ENCODE assay signal across 8 cellular contexts in the genomic region with DNA sequence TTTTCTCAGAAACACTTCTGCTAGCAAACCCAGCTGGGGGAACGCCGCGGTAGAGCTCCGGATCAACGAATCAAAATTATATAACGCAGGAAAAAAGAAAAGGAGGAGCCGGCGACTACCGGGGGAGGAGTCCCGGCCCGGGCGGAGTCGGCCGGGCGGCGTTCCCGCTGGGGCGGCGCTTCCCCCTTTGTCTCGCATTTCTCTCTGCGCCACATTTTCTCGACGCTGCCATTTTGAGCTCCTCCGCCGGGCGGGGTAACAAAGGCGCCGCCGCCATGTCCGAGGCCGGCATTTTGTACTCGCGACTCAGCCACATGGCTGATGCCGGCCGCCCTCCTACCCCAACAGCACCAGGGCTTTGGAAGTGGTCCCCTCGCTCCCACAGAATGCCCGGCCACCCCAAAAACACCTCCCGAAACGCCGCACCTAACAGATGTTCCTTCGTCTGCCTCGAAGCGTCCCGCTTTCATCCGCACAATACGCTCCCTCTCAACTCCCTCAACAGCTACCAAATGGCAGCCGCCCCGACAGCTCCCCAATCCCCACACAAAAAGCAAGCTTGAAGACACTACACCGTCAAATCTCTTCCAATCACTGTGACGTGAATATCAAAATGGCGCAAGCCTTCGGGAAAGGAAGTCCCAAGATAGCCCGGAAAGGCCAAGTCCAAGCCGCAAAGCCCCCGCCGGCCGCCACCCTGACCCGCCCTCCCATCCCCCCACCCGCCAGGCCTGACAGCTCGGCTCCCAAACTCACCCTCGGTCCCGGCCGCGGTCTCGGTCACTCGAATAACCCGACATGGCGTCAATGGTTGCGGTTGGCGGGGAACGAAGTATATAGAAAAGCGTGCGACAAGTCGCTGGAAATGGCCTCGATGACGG. TPM values are rescaled to one million over a fixed set of nuclear protein-coding genes. Genes with fewer than 3 reads are reported as not detected.
DNase-seq lines count a peak whose midpoint lies in the region; ATAC-seq and TF ChIP-seq lines count a peak whose summit lies in the region.

No MANE protein-coding gene starts in this region.

- H3K9me2 ChIP-seq in SK-N-SH, result no peaks in the 10 kb centered on the region

- H3K4me2 ChIP-seq in SK-N-SH, result peak overlapping the region; percentile 86

- H3K27ac Mint-ChIP-seq in activated naive CD4-positive, alpha-beta T cell treated with anti-CD3 and anti-CD28 coated beads, Interleukin-2, amount 50 U/mL, for 24 hours, result peak overlapping the region; percentile 99

- WGBS in SK-N-SH (ENCODE audit: low lambda C conversion rate), result 1% methylated on average over 76 of the region's 76 CpGs

- TF ChIP-seq RAD21 in SK-N-SH (IDR thresholded peaks at IDR 0.05; ENCODE audit: low read length), result no peak

- peak overlapping the region; percentile 100 for H3K9ac ChIP-seq in SK-N-SH

- POLR2A ChIA-PET in SK-N-SH (lab: Yijun Ruan, JAX), result interaction anchor here (0.5 to 4.1 kb wide), 28 partner anchors 10 to 678 kb away, joined by 3 to 140 read pairs (median 4); partner anchors contain the start of genes FTSJ3, POLG2, PSMC5 and SMARCD2

- H3F3A ChIP-seq in SK-N-SH (replicated peaks; ENCODE audit: insufficient read depth), result peaks cover 53% of the 10 kb centered on the region

- peak overlapping the region; percentile 95 for H3K4me3 Mint-ChIP-seq in activated naive CD4-positive, alpha-beta T cell treated with anti-CD3 and anti-CD28 coated beads, Interleukin-2, amount 50 U/mL, for 24 hours

- H3K36me3 ChIP-seq in SK-N-SH (replicated peaks in 1 of 2; ENCODE audit: control insufficient read depth in 1 of 2, insufficient read depth in 2 of 2, low read length in 1 of 2), result peaks cover 65 to 68% of the 10 kb centered on the region in 2 experiments

- H2AFZ ChIP-seq in SK-N-SH (ENCODE audit: low read depth), result no peak overlapping the region

- DNase-seq in AG09309 (ENCODE audit: low read depth) (peak; percentile 55), NB4 (ENCODE audit: low read depth) (peak; percentile 89), SK-N-SH (peak; percentile 85), globus pallidus (ENCODE audit: low spot score) (peak; percentile 88), occipital lobe (lab: John Stamatoyannopoulos, UW) (peak; percentile 76), substantia nigra (lab: John Stamatoyannopoulos, UW) (peak; percentile 25 to 91 (median 79))

- no peaks in the 10 kb centered on the region for H3K27me3 ChIP-seq in SK-N-SH (ENCODE audit: insufficient read depth)

- H4K20me1 ChIP-seq in SK-N-SH (ENCODE audit: insufficient read depth), result peaks cover 76% of the 10 kb centered on the region

- no peaks in the 10 kb centered on the region for H3K9me3 Mint-ChIP-seq in activated naive CD4-positive, alpha-beta T cell treated with anti-CD3 and anti-CD28 coated beads, Interleukin-2, amount 50 U/mL, for 24 hours

- ATAC-seq in GM19397 (IDR thresholded peaks at IDR 0.05; ENCODE audit: unreplicated experiment), result peak; percentile 9

- H3K4me1 Mint-ChIP-seq in activated naive CD4-positive, alpha-beta T cell treated with anti-CD3 and anti-CD28 coated beads, Interleukin-2, amount 50 U/mL, for 24 hours, result peaks cover 73% of the 10 kb centered on the region

- H3K79me2 ChIP-seq in SK-N-SH (ENCODE audit: insufficient read depth), result peaks cover 93% of the 10 kb centered on the region

- H3K27ac ChIP-seq in SK-N-SH (ENCODE audit: low read depth in 2 of 2, low read length in 1 of 2) (peak overlapping the region; percentile 98 to 100), substantia nigra (ENCODE audit: low read depth, low read length, poor library complexity, severe bottlenecking) (peak overlapping the region; percentile 100)

- TF ChIP-seq POLR2A in NB4 (IDR thresholded peaks at IDR 0.05; ENCODE audit: extremely low read depth, insufficient read length), result peak; percentile 47

- no peak for TF ChIP-seq CTCF in AG09309 (IDR thresholded peaks at IDR 0.05; ENCODE audit: control insufficient read depth, insufficient read depth, low read depth, low read length, missing control alignments)
- TF ChIP-seq CTCF in NB4 (IDR thresholded peaks at IDR 0.05; ENCODE audit: low read depth, low read length), result no peak
- TF ChIP-seq CTCF in SK-N-SH (IDR thresholded peaks at IDR 0.05), result no peak

- CTCF ChIA-PET in SK-N-SH (lab: Yijun Ruan, JAX), result interaction anchor here (0.7 to 13.6 kb wide), 10 partner anchors 8 to 664 kb away, joined by 3 to 122 read pairs (median 4); partner anchors contain the start of gene POLG2

- peaks cover 30 to 34% of the 10 kb centered on the region in 2 experiments for H3K4me1 ChIP-seq in SK-N-SH (ENCODE audit: control insufficient read depth in 1 of 2, insufficient read depth in 2 of 2, low read depth in 1 of 2, low read length in 1 of 2)

- H3K4me3 ChIP-seq in AG09309 (ENCODE audit: control insufficient read depth, low read depth, low read length) (peak overlapping the region; percentile 97), NB4 (ENCODE audit: low read depth, low read length) (peak overlapping the region; percentile 99), SK-N-SH (ENCODE audit: low read depth in 2 of 2, low read length in 1 of 2) (peak overlapping the region; percentile 74 to 96)

- no peaks in the 10 kb centered on the region for H3K27me3 Mint-ChIP-seq in activated naive CD4-positive, alpha-beta T cell treated with anti-CD3 and anti-CD28 coated beads, Interleukin-2, amount 50 U/mL, for 24 hours

- no peaks in the 10 kb centered on the region for H3K9me3 ChIP-seq in SK-N-SH

- peaks cover 49% of the 10 kb centered on the region for H3K36me3 Mint-ChIP-seq in activated naive CD4-positive, alpha-beta T cell treated with anti-CD3 and anti-CD28 coated beads, Interleukin-2, amount 50 U/mL, for 24 hours

- no peak for TF ChIP-seq EP300 in SK-N-SH (IDR thresholded peaks at IDR 0.05; ENCODE audit: borderline replicate concordance in 1 of 2, low read depth in 1 of 2, low read length in 1 of 2)

TF ChIP-seq in SK-N-SH, 30 proteins besides CTCF, POLR2A, EP300 and RAD21 (continues in another document):
- TF ChIP-seq YY1 (IDR thresholded peaks at IDR 0.05; ENCODE audit: low read depth) (peak; percentile 97), ELF1 (IDR thresholded peaks at IDR 0.05) (peak; percentile 38; the same call in 1 of the 2 replicates), EZH2phosphoT487 (IDR thresholded peaks at IDR 0.05; ENCODE audit: borderline replicate concordance, low read depth) (no peak), GABPA (IDR thresholded peaks at IDR 0.05; ENCODE audit: low read depth) (no peak; the same call in 1 of the 2 replicates), JUND (IDR thresholded peaks at IDR 0.05) (no peak), RCOR1 (IDR thresholded peaks at IDR 0.05; ENCODE audit: low read length) (no peak; the same call in 1 of the 2 replicates), SMC3 (IDR thresholded peaks at IDR 0.05; ENCODE audit: low read depth, low read length) (no peak), ZBTB33 (IDR thresholded peaks at IDR 0.05; ENCODE audit: borderline replicate concordance, low read depth) (no peak), FOSL2 (IDR thresholded peaks at IDR 0.05; ENCODE audit: borderline replicate concordance, low read depth) (no peak; the same call in 1 of the 2 replicates), POLR2AphosphoS5 (IDR thresholded peaks at IDR 0.05; ENCODE audit: low read depth, low read length) (peak; percentile 87), RXRA (IDR thresholded peaks at IDR 0.05; ENCODE audit: borderline replicate concordance, low read depth) (no peak), SIN3A (IDR thresholded peaks at IDR 0.05; ENCODE audit: borderline replicate concordance, low read depth, low read length) (peak; percentile 96)
- TF ChIP-seq, protein P1, sequence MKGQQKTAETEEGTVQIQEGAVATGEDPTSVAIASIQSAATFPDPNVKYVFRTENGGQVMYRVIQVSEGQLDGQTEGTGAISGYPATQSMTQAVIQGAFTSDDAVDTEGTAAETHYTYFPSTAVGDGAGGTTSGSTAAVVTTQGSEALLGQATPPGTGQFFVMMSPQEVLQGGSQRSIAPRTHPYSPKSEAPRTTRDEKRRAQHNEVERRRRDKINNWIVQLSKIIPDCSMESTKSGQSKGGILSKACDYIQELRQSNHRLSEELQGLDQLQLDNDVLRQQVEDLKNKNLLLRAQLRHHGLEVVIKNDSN (IDR thresholded peaks at IDR 0.05; ENCODE audit: borderline replicate concordance, low read depth), result no peak

RNA-seq across cellular contexts. Expression of gene DDX5, which starts 0.5 kb away (rescaled TPM):
- 1,642 and 1,870 TPM in 2 replicates for polyA plus RNA-seq in SK-N-SH (2012; rRNA removed)
- polyA plus RNA-seq in SK-N-SH (2012; cell fraction: cytosol; rRNA removed), result 977 and 1,042 TPM in 2 replicates
- 3,803 and 5,284 TPM in 2 replicates for polyA plus RNA-seq in SK-N-SH (2012; cell fraction: nucleus; rRNA removed)
- total RNA-seq in occipital lobe, result 377 TPM

RNA-seq across cellular contexts. Expression of gene CEP95, which starts 1.2 kb away (rescaled TPM):
- 30.8 and 40.1 TPM in 2 replicates for polyA plus RNA-seq in SK-N-SH (2012; rRNA removed)
- 25.2 and 26.1 TPM in 2 replicates for polyA plus RNA-seq in SK-N-SH (2012; cell fraction: cytosol; rRNA removed)
- 96.9 and 165 TPM in 2 replicates for polyA plus RNA-seq in SK-N-SH (2012; cell fraction: nucleus; rRNA removed)
- 106 TPM for total RNA-seq in occipital lobe

RNA-seq across cellular contexts. Expression of gene POLG2, which starts 8.7 kb away (rescaled TPM):
- polyA plus RNA-seq in SK-N-SH (2012; rRNA removed), result 18.0 and 20.1 TPM in 2 replicates
- 12.7 and 14.4 TPM in 2 replicates for polyA plus RNA-seq in SK-N-SH (2012; cell fraction: cytosol; rRNA removed)
- polyA plus RNA-seq in SK-N-SH (2012; cell fraction: nucleus; rRNA removed), result 65.9 and 91.3 TPM in 2 replicates
- 12.6 TPM for total RNA-seq in occipital lobe

RNA-seq across cellular contexts. Expression of gene MILR1, which starts 56.6 kb away (rescaled TPM):
- 4.9 and 6.0 TPM in 2 replicates for polyA plus RNA-seq in SK-N-SH (2012; rRNA removed)
- polyA plus RNA-seq in SK-N-SH (2012; cell fraction: cytosol; rRNA removed), result 4.8 and 4.9 TPM in 2 replicates
- 7.0 and 12.2 TPM in 2 replicates for polyA plus RNA-seq in SK-N-SH (2012; cell fraction: nucleus; rRNA removed)
- 2.2 TPM for total RNA-seq in occipital lobe

Comparison
In these comparisons a context has a peak if more than half of its experiments do, and no peak if none do; other contexts are left out.
1. Peak in every context shown above with its lines: DNase-seq, ATAC-seq, H3K4me3 ChIP-seq and H3K27ac ChIP-seq.